ENCODE assay signal across 1 cellular context in the genomic region with DNA sequence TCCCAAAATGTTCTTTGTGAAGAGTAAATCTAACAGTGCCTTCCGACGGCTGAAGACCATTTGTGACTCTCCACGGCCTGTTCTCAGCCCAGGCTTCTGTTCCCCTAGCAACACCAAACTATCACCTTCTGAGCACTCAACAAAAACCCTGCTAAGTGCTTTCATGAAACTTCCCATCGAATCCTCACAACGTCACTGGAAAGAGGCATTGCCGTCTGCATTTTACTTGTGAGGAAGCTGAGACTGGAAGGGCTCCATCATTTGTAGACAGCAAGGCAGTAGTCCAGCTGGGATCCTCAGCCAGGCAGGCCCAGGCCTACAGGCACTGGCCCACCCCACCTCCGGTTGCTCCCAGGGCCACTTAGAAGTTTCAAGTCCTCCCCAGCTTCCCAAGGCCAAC.
TF ChIP-seq lines count a peak whose summit lies in the region.

No MANE protein-coding gene starts in this region.

TF ChIP-seq in H1, 55 proteins besides CTCF, POLR2A, EP300 and RAD21:
- TF ChIP-seq CBX5 (IDR thresholded peaks at IDR 0.05; ENCODE audit: low read depth, low read length), result no peak
- no peak for TF ChIP-seq RFX5 (IDR thresholded peaks at IDR 0.05; ENCODE audit: borderline replicate concordance, low read depth, low read length)
- no peak for TF ChIP-seq CREB1 (IDR thresholded peaks at IDR 0.05)
- no peak for TF ChIP-seq CHD1 (IDR thresholded peaks at IDR 0.05; ENCODE audit: low read depth, low read length)
- no peak for TF ChIP-seq SIX5 (IDR thresholded peaks at IDR 0.05; ENCODE audit: low read depth, low read length)
- TF ChIP-seq SP1 (IDR thresholded peaks at IDR 0.05; ENCODE audit: low read depth, low read length), result no peak
